Comparison of ENCODE assay signal across 21 cellular contexts in genomic region chr11:23856654-23857053, GRCh38.
A peak's percentile ranks its signal among the peaks of the same experiment; 100 is the strongest.
DNase-seq lines count a peak whose midpoint lies in the region; ATAC-seq, FAIRE-seq and TF ChIP-seq lines count a peak whose summit lies in the region.
"Had no signal": no experiment of that assay in that cellular context is flagged by ENCODE, and none has a peak within 500 bp of the region (broad histone marks: within the 10 kb centered on the region; RNA-seq: fewer than 3 reads in every experiment).

No MANE protein-coding gene starts in this region.

- H3K9ac ChIP-seq in K562 (ENCODE audit: insufficient read depth in 1 of 2, low read depth in 2 of 2, low read length in 2 of 2): no peak overlapping the region
- H3K9ac ChIP-seq: parathyroid adenoma had no signal

- no peak for FAIRE-seq in K562 (lab: Jason Lieb, UNC)

- intact Hi-C loops in K562 (cut with micrococcal nuclease): no loop called here

- POLR2A ChIA-PET in K562 (lab: Yijun Ruan, JAX): no interaction called here

- no peaks in the 10 kb centered on the region for H3K9me3 ChIP-seq in K562 (replicated peaks; ENCODE audit: control insufficient read depth, insufficient read depth, low read depth, low read length)
- H3K9me3 ChIP-seq: ascending aorta, gastroesophageal sphincter, sigmoid colon, SJCRH30, transverse colon had no signal

- TF ChIP-seq POLR2A in K562 (conservative IDR thresholded peaks at IDR 0.05): no peak

- peak; percentile 16 for DNase-seq in GM03348 (ENCODE audit: low spot score)
- DNase-seq in MV-4-11 (lab: John Stamatoyannopoulos, UW): peak; percentile 18
- DNase-seq in K562 (ENCODE audit: extremely low read depth in 1 of 4, low spot score in 3 of 4): no peak
- peak; percentile 55 to 78 for DNase-seq in foreskin fibroblast
- DNase-seq in NCI-H774 (lab: John Stamatoyannopoulos, UW): no peak
- DNase-seq in NCI-H2107 (lab: John Stamatoyannopoulos, UW): no peak
- DNase-seq: activated CD4-positive, alpha-beta memory T cell treated with anti-CD3 and anti-CD28 coated beads, Interleukin-2, amount 10 ng/mL, durations not matched to agents 7 days and 5 days; activated CD4-positive, CD25-positive, alpha-beta regulatory T cell; activated naive CD4-positive, alpha-beta T cell treated with Interleukin-2 at 50 U/mL for 16 hours; AML-193; natural killer cell; NCI-H526 treated with DMSO at 0.1 percent for 48 hours; sigmoid colon; SJCRH30; stimulated activated naive CD8-positive, alpha-beta T cell treated with anti-CD3 and anti-CD28 coated beads, Interleukin-15, Interleukin-2, amounts not matched to agents 100 U/mL and 50 U/mL, for 24 hours; transverse colon had no signal

- no peaks in the 10 kb centered on the region for H3K4me1 ChIP-seq in K562 (replicated peaks in 1 of 2; ENCODE audit: control insufficient read depth in 2 of 2, insufficient read depth in 2 of 2, low read length in 2 of 2)
- H3K4me1 ChIP-seq: ascending aorta, gastroesophageal sphincter, parathyroid adenoma, sigmoid colon, SJCRH30, transverse colon had no signal

- TF ChIP-seq EP300 in K562 (IDR thresholded peaks at IDR 0.05; ENCODE audit: low read length): no peak

- no peaks in the 10 kb centered on the region for H3K36me3 ChIP-seq in K562 (ENCODE audit: control insufficient read depth, insufficient read depth, low read length)
- H3K36me3 ChIP-seq: ascending aorta, gastroesophageal sphincter, sigmoid colon, SJCRH30, transverse colon had no signal

- no peaks in the 10 kb centered on the region for H3K27me3 ChIP-seq in K562 (ENCODE audit: control insufficient read depth in 2 of 2, insufficient read depth in 2 of 2, low read length in 2 of 2)
- H3K27me3 ChIP-seq: ascending aorta, gastroesophageal sphincter, sigmoid colon, SJCRH30, transverse colon had no signal

- H3K4me3 ChIP-seq in K562 (no peak overlapping the region), foreskin fibroblast (ENCODE audit: low read depth in 1 of 2, low read length in 2 of 2) (no peak overlapping the region)
- H3K4me3 ChIP-seq: ascending aorta, gastroesophageal sphincter, sigmoid colon, SJCRH30, transverse colon had no signal

- CTCF ChIA-PET in K562 (lab: Yijun Ruan, JAX; ENCODE audit: low intra/inter-chr PET ratio): no interaction called here

- BruUV-seq in K562 (replicated peaks; lab: Mats Ljungman, UMichigan): no TSS peak

- no peak for ATAC-seq in K562
- no peak for ATAC-seq in GM19467 (IDR thresholded peaks at IDR 0.05; ENCODE audit: unreplicated experiment)
- no peak for ATAC-seq in GM21576 (IDR thresholded peaks at IDR 0.05; ENCODE audit: unreplicated experiment)
- ATAC-seq: gastroesophageal sphincter; natural killer cell; stimulated activated naive CD8-positive, alpha-beta T cell treated with anti-CD3 and anti-CD28 coated beads, Interleukin-15, Interleukin-2, amounts not matched to agents 100 U/mL and 50 U/mL, for 24 hours had no signal

- H3K4me2 ChIP-seq in K562 (ENCODE audit: insufficient read depth, low read length): no peak overlapping the region

- no peaks in the 10 kb centered on the region for H3K9me1 ChIP-seq in K562 (ENCODE audit: control insufficient read depth, insufficient read depth, low read length)

- in situ Hi-C loops in K562 (cut with MboI): no loop called here

- no peak overlapping the region for H2AFZ ChIP-seq in K562 (ENCODE audit: low read depth, low read length)
- H2AFZ ChIP-seq: parathyroid adenoma had no signal

- no peak overlapping the region for H3K27ac ChIP-seq in K562 (ENCODE audit: extremely low read depth, low read depth, low read length)
- H3K27ac ChIP-seq: ascending aorta, gastroesophageal sphincter, parathyroid adenoma, sigmoid colon, SJCRH30, transverse colon had no signal

- no peaks in the 10 kb centered on the region for H4K20me1 ChIP-seq in K562 (replicated peaks; ENCODE audit: control insufficient read depth, insufficient read depth, low read length)

- H3K79me2 ChIP-seq in K562 (ENCODE audit: control insufficient read depth, insufficient read depth, low read length): no peaks in the 10 kb centered on the region
- H3K79me2 ChIP-seq: parathyroid adenoma had no signal

- no peak for TF ChIP-seq RAD21 in K562 (CRISPR knock-in tag; conservative IDR thresholded peaks at IDR 0.05 in 1 of 2, IDR thresholded peaks at IDR 0.05 in 1 of 2)

- TF ChIP-seq CTCF in K562 (IDR thresholded peaks at IDR 0.05 in 2 of 3, conservative IDR thresholded peaks at IDR 0.05 in 1 of 3; ENCODE audit: insufficient read depth in 2 of 3, low read depth in 1 of 3, low read length in 3 of 3) (no peak), foreskin fibroblast (IDR thresholded peaks at IDR 0.05; ENCODE audit: low read depth, low read length) (no peak)

- 0% methylated on average over 1 of the region's 1 CpG for WGBS in K562 (ENCODE audit: insufficient coverage, low coverage, missing lambda C conversion rate)

TF ChIP-seq in K562, 482 proteins besides CTCF, POLR2A, EP300 and RAD21:
- peak; percentile 36 for TF ChIP-seq ZNF316 (IDR thresholded peaks at IDR 0.05)
- TF ChIP-seq TCF7 (IDR thresholded peaks at IDR 0.05; ENCODE audit: borderline replicate concordance): no peak
- TF ChIP-seq ZNF507 (tag; conservative IDR thresholded peaks at IDR 0.05): no peak
- TF ChIP-seq MAFF (IDR thresholded peaks at IDR 0.05; ENCODE audit: low read length): peak; percentile 20

Comparison
In these comparisons a context has a peak if more than half of its experiments do, and no peak if none do; other contexts are left out.
1. DNase-seq: peak in GM03348 (single experiment), MV-4-11 (single experiment) and foreskin fibroblast (2 of 2); none in K562 (0 of 4), NCI-H774 (single experiment) and NCI-H2107 (single experiment).